ENCODE assay signal across 21 cellular contexts in the genomic region with DNA sequence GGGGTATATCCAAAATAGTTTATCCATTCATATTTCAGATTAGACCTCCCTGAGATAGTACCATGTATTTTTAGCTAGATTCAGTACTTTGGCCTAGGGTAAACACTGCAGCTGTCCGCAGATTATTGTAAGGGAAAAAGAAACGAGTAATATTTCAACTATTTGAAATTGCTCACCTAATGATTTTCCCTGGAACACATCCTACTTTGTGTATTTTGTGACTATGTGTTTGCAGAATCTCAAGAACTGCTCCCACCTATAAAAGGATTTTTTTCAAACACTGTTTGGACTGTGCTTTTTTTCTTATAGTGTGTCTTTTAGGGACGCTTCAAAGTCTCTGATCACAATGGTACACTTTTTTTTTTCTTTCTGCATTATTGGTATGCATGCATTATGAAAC.
"Had no signal": no experiment of that assay in that cellular context is flagged by ENCODE, and none has a peak within 500 bp of the region (broad histone marks: within the 10 kb centered on the region; RNA-seq: fewer than 3 reads in every experiment).

No MANE protein-coding gene starts in this region.

- H3K27ac ChIP-seq: Peyer's patch, SJSA1, SK-N-MC had no signal

- H3K36me3 ChIP-seq: MG63, Peyer's patch, SJSA1 had no signal

- DNase-seq: KBM-7, MG63, NCI-H1092, NCI-H1105 treated with DMSO at 0.1 percent for 48 hours, NCI-H1417 treated with DMSO at 0.1 percent for 48 hours, NCI-H146, NCI-H1694 treated with DMSO at 0.1 percent for 48 hours, NCI-H2029, NCI-H2081 treated with DMSO at 0.1 percent for 48 hours, NCI-H2171, NCI-H226, NCI-H446, NCI-H510A, NCI-H524 treated with DMSO at 0.1 percent for 48 hours, NCI-H69, NCI-H774, Peyer's patch, Right ventricle myocardium superior, SIG-M5 had no signal

- H3K4me1 ChIP-seq: Peyer's patch had no signal

- H3K9me3 ChIP-seq: MG63, Peyer's patch, SJSA1 had no signal

- H3K4me3 ChIP-seq: MG63, Peyer's patch, SJSA1, SK-N-MC had no signal

- H3K27me3 ChIP-seq: MG63, Peyer's patch, SJSA1 had no signal
